21 cellular contexts compared by ENCODE assay signal in the genomic region with DNA sequence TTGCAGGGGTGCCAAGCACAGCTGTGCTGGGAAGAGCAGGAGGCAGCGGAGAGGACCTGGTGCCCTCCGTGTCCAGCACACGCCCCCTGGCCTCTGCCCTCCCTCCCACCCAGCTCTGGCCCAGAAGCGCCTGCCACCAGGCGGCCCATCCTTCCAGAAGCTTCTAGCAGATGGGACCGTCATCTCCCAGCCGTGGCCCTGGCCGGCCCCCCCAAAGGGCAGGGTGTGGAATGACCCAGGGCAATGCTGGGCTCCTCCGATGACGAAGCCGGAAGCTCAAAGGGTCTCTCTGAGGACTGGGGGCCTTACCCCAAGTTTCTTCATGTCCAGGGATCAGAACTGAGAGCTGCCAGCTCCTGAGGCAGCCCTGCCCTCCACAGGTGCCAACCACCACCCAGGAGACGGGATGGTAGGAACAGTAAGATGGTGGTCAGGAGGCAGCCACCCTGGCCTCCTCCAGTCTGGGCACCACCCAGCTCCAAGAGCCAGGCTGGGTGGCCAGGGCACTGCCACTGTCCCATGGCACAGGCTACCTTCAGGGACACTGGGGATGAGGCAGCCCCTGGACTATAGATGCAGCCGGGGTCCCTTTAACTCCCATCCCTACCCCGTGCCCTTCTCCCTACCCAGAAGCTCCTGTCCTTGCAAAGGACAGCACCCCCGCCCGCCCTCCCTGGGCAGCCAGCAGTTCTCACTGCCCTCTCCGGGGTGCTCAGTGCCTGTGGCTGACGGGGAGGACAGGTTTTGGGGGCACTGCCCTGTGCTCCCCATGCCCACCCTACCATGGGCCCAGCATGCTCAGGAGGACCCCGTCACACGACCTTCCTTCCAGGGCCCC. TPM values are rescaled to one million over a fixed set of nuclear protein-coding genes. Genes with fewer than 3 reads are reported as not detected.
A peak's percentile ranks its signal among the peaks of the same experiment; 100 is the strongest.
DNase-seq lines count a peak whose midpoint lies in the region; ATAC-seq, FAIRE-seq and TF ChIP-seq lines count a peak whose summit lies in the region.
"Had no signal": no experiment of that assay in that cellular context is flagged by ENCODE, and none has a peak within 500 bp of the region (broad histone marks: within the 10 kb centered on the region; RNA-seq: fewer than 3 reads in every experiment).

No MANE protein-coding gene starts in this region.

- H3K18ac ChIP-seq in IMR-90 (ENCODE audit: low read depth, low read length) (no peak overlapping the region), mesenchymal stem cell (ENCODE audit: low read depth in 1 of 2, low read length in 2 of 2) (no peak overlapping the region)

- no peak for FAIRE-seq in A549 (lab: Jason Lieb, UNC)
- FAIRE-seq: D721Med, G401.6, GM12892, GM18507, H54 had no signal

- no peaks in the 10 kb centered on the region for H4K20me1 ChIP-seq in IMR-90 (ENCODE audit: insufficient read depth, low read length)

- no peak overlapping the region for H2BK120ac ChIP-seq in IMR-90 (ENCODE audit: low read depth, low read length)
- no peak overlapping the region for H2BK120ac ChIP-seq in mesenchymal stem cell (ENCODE audit: low read depth, low read length)

- TF ChIP-seq EP300 in A549 (IDR thresholded peaks at IDR 0.05), result no peak

- H3K4me1 ChIP-seq in A549 (peaks cover 10% of the 10 kb centered on the region), IMR-90 (ENCODE audit: control insufficient read depth, insufficient read depth, low read length) (peaks cover 2% of the 10 kb centered on the region; the same call in 1 of the 2 replicates), mesenchymal stem cell (ENCODE audit: control insufficient read depth, insufficient read depth, low read depth, low read length) (peaks cover 8% of the 10 kb centered on the region), vagina (peaks cover 14% of the 10 kb centered on the region)

- H2BK12ac ChIP-seq in mesenchymal stem cell (ENCODE audit: low read length in 2 of 2), result no peak overlapping the region

- TF ChIP-seq POLR2A in A549 (IDR thresholded peaks at IDR 0.05; ENCODE audit: low read length) (0 out of 2 replicates have a peak, but pooled peaks have one; percentile 5), IMR-90 (IDR thresholded peaks at IDR 0.05; ENCODE audit: low read depth, low read length) (no peak), vagina (IDR thresholded peaks at IDR 0.05) (no peak)

- H2BK5ac ChIP-seq in IMR-90 (ENCODE audit: low read depth, low read length, poor library complexity, severe bottlenecking) (no peak overlapping the region), mesenchymal stem cell (ENCODE audit: low read depth, low read length, poor library complexity, severe bottlenecking) (no peak overlapping the region)

- H3K4ac ChIP-seq in IMR-90 (ENCODE audit: low read depth, low read length) (no peak overlapping the region), mesenchymal stem cell (ENCODE audit: low read depth in 1 of 2, low read length in 2 of 2) (no peak overlapping the region)

- H3K4me2 ChIP-seq in A549, result no peak overlapping the region
- no peak overlapping the region for H3K4me2 ChIP-seq in IMR-90 (ENCODE audit: low read depth, low read length)
- no peak overlapping the region for H3K4me2 ChIP-seq in mesenchymal stem cell (ENCODE audit: low read length, poor library complexity, severe bottlenecking)

- BruUV-seq in IMR-90 (replicated peaks; lab: Mats Ljungman, UMichigan), result no TSS peak

- H2AK5ac ChIP-seq in IMR-90 (ENCODE audit: low read depth, low read length) (no peak overlapping the region), mesenchymal stem cell (ENCODE audit: low read length, severe bottlenecking) (no peak overlapping the region)

- intact Hi-C loops in IMR-90 (cut with micrococcal nuclease) (no loop called here), vagina (cut with DNase I) (no loop called here)

- H3K9me3 ChIP-seq in A549 (no peaks in the 10 kb centered on the region; the same call in 2 of the 3 replicates), IMR-90 (ENCODE audit: control insufficient read depth, insufficient read depth, low read length) (no peaks in the 10 kb centered on the region), mesenchymal stem cell (ENCODE audit: control insufficient read depth, low read length) (no peaks in the 10 kb centered on the region), vagina (no peaks in the 10 kb centered on the region)
- H3K9me3 ChIP-seq: Caco-2 had no signal

- H3K9me1 ChIP-seq in IMR-90 (ENCODE audit: insufficient read depth, low read length), result no peaks in the 10 kb centered on the region

- ATAC-seq in A549 (no peak), IMR-90 (ENCODE audit: low read depth) (no peak)

- WGBS in A549 (ENCODE audit: missing lambda C conversion rate), result 76% methylated on average over 12 of the region's 20 CpGs
- WGBS in IMR-90 (ENCODE audit: extremely low coverage in 2 of 2, insufficient read length in 1 of 2), 2 experiments, result 74% methylated on average over 7 of the region's 20 CpGs; no CpG with 5 or more reads in 1 of the 2 experiments
- WGBS in mesenchymal stem cell, result 81% methylated on average over 18 of the region's 20 CpGs

- POLR2A ChIA-PET in A549 (lab: Yijun Ruan, JAX), result interaction anchor here (0.5 kb wide), 1 partner anchor 232 kb away, joined by 3 read pairs; no protein-coding TSS in a partner anchor
- POLR2A ChIA-PET in IMR-90 (lab: Charles Lee; ENCODE audit: unreplicated experiment), result no interaction called here

- CTCF ChIA-PET in A549 (lab: Yijun Ruan, JAX), result interaction anchor here (0.5 to 2.1 kb wide), 5 partner anchors 10 to 428 kb away, joined by 3 to 6 read pairs (median 3); no protein-coding TSS in a partner anchor
- CTCF ChIA-PET in IMR-90 (lab: Yijun Ruan, JAX), result no interaction called here

- H3K14ac ChIP-seq in IMR-90 (replicated peaks; ENCODE audit: low read depth, low read length) (no peak overlapping the region), mesenchymal stem cell (ENCODE audit: low read length in 2 of 2) (no peak overlapping the region)

- TF ChIP-seq RAD21 in A549 (conservative IDR thresholded peaks at IDR 0.05 in 1 of 2, IDR thresholded peaks at IDR 0.05 in 1 of 2) (no peak), IMR-90 (IDR thresholded peaks at IDR 0.05; ENCODE audit: low read length) (no peak)

- TF ChIP-seq CTCF in A549 (IDR thresholded peaks at IDR 0.05), result no peak
- TF ChIP-seq CTCF in IMR-90 (conservative IDR thresholded peaks at IDR 0.05; ENCODE audit: low read depth, low read length), result no peak
- TF ChIP-seq CTCF in vagina (IDR thresholded peaks at IDR 0.05), result no peak

- DNase-seq in A549 (ENCODE audit: low read depth in 1 of 2, low spot score in 1 of 2) (no peak), IMR-90 (no peak), mesenchymal stem cell (no peak), vagina (ENCODE audit: extremely low spot score in 2 of 2) (no peak), GDM1 (lab: John Stamatoyannopoulos, UW) (no peak)
- no peak for DNase-seq in activated CD4-positive, CD25-positive, alpha-beta regulatory T cell (lab: John Stamatoyannopoulos, UW)
- DNase-seq: ACHN; Caco-2; CD4-positive, alpha-beta T cell; GM23248; HCEC 1CT had no signal

- H3K23ac ChIP-seq in IMR-90 (ENCODE audit: low read depth, low read length) (no peak overlapping the region), mesenchymal stem cell (ENCODE audit: low read length in 2 of 2) (no peak overlapping the region)

- H3K27ac ChIP-seq in A549 (no peak overlapping the region), IMR-90 (ENCODE audit: insufficient read depth, low read length) (no peak overlapping the region), mesenchymal stem cell (ENCODE audit: low read length, poor library complexity, severe bottlenecking) (no peak overlapping the region), vagina (peak overlapping the region; percentile 33)
- H3K27ac ChIP-seq: C4-2B, GM23248, HL-60 had no signal

- dilution Hi-C loops in IMR-90 (cut with HindIII; ENCODE audit: low sequenced_read_pairs, unreplicated experiment), result no loop called here

- peak overlapping the region; percentile 21 for H2AFZ ChIP-seq in IMR-90 (replicated peaks; ENCODE audit: low read length, poor library complexity)
- no peak overlapping the region for H2AFZ ChIP-seq in mesenchymal stem cell (ENCODE audit: low read depth, low read length)
- H2AFZ ChIP-seq: GM23248 had no signal

- no peaks in the 10 kb centered on the region for H3K79me1 ChIP-seq in IMR-90 (ENCODE audit: low read depth in 1 of 2, low read length in 2 of 2)
- no peaks in the 10 kb centered on the region for H3K79me1 ChIP-seq in mesenchymal stem cell (replicated peaks; ENCODE audit: low read length, poor library complexity, severe bottlenecking)

- no peak overlapping the region for H4K5ac ChIP-seq in IMR-90 (ENCODE audit: low read depth, low read length)

- H2BK15ac ChIP-seq in IMR-90 (ENCODE audit: low read depth, low read length), result no peak overlapping the region
- H2BK15ac ChIP-seq in mesenchymal stem cell (ENCODE audit: low read depth, poor library complexity, severe bottlenecking), result peak overlapping the region; percentile 23

- no peaks in the 10 kb centered on the region for H3K36me3 ChIP-seq in IMR-90 (ENCODE audit: control insufficient read depth, insufficient read depth, low read length)
- no peaks in the 10 kb centered on the region for H3K36me3 ChIP-seq in mesenchymal stem cell (ENCODE audit: control insufficient read depth in 1 of 2, insufficient read depth in 2 of 2, low read depth in 1 of 2, low read length in 2 of 2)
- H3K36me3 ChIP-seq in vagina, result no peaks in the 10 kb centered on the region

- H3K4me3 ChIP-seq in A549 (no peak overlapping the region), IMR-90 (ENCODE audit: insufficient read depth, low read depth, low read length) (no peak overlapping the region), mesenchymal stem cell (ENCODE audit: insufficient read depth in 1 of 2, low read depth in 1 of 2, low read length in 2 of 2) (no peak overlapping the region), vagina (no peak overlapping the region)
- H3K4me3 ChIP-seq: GM23248 had no signal

- H3K56ac ChIP-seq in IMR-90 (ENCODE audit: extremely low read depth, insufficient read depth, low read length), result no peak overlapping the region

- H4K91ac ChIP-seq in IMR-90 (ENCODE audit: insufficient read depth, low read depth, low read length) (no peak overlapping the region), mesenchymal stem cell (ENCODE audit: low read length) (no peak overlapping the region)

- H2BK20ac ChIP-seq in IMR-90 (ENCODE audit: low read depth, low read length), result no peak overlapping the region

- H4K8ac ChIP-seq in IMR-90 (ENCODE audit: low read depth in 2 of 2, low read length in 2 of 2) (no peak overlapping the region), mesenchymal stem cell (ENCODE audit: low read length) (no peak overlapping the region)

- H3K27me3 ChIP-seq in IMR-90 (ENCODE audit: control insufficient read depth, insufficient read depth, low read length) (peaks cover 9% of the 10 kb centered on the region), mesenchymal stem cell (ENCODE audit: control insufficient read depth in 1 of 2, insufficient read depth in 1 of 2, low read length in 2 of 2) (peaks cover 16 to 62% of the 10 kb centered on the region in 2 experiments), vagina (no peaks in the 10 kb centered on the region)

- no peak overlapping the region for H3K9ac ChIP-seq in IMR-90 (ENCODE audit: low read depth, low read length)
- no peak overlapping the region for H3K9ac ChIP-seq in mesenchymal stem cell (ENCODE audit: low read length)
- H3K9ac ChIP-seq: GM23248 had no signal

- in situ Hi-C loops in IMR-90 (cut with MboI; ENCODE audit: low sequenced_read_pairs), result loop anchor here (10.0 kb wide), 1 partner anchor 420 kb away; no protein-coding TSS in a partner anchor

- no peak overlapping the region for H2AK9ac ChIP-seq in IMR-90 (replicated peaks; ENCODE audit: low read depth, low read length, poor library complexity)

RNA-seq across cellular contexts. Expression of gene CDH15, which starts 6.5 kb away (rescaled TPM):
- polyA plus RNA-seq in A549 (2011; rRNA removed) (0.05 TPM in 1 of 2 replicates, not detected in the other), A549 (2017; fragmentation: RNase III; extraction: RNeasy Plus Mini Kit Qiagen cat#74134 plus additional on column Dnase treatment) (0.03 to 0.09 TPM (median 0.08 TPM) in 3 replicates), IMR-90 (2012; rRNA removed) (0.62 and 0.65 TPM in 2 replicates)
- 0.03 TPM in 2 replicates for polyA plus RNA-seq in A549 (2012; cell fraction: cytosol; rRNA removed)
- 0.11 and 0.12 TPM in 2 replicates for polyA plus RNA-seq in A549 (2012; cell fraction: nucleus; rRNA removed)
- not detected in 2 replicates for polyA minus RNA-seq in A549 (2011; rRNA and poly(A)+ RNA removed)
- total RNA-seq in IMR-90 (2012; rRNA removed) (0.18 and 0.28 TPM in 2 replicates), vagina (not detected)
- 0.74 and 0.78 TPM in 2 replicates for polyA plus RNA-seq in IMR-90 (2012; cell fraction: cytosol; rRNA removed)
- polyA plus RNA-seq in IMR-90 (2012; cell fraction: nucleus; rRNA removed; ENCODE audit: low replicate concordance), result 0.42 and 0.99 TPM in 2 replicates
- polyA plus RNA-seq in mesenchymal stem cell (2013, experiment 1 of 2), result 0.43 TPM
- 0.37 TPM for polyA plus RNA-seq in mesenchymal stem cell (2013, experiment 2 of 2)
- total RNA-seq: A172; Caco-2; CD4-positive, alpha-beta T cell; GM23248; HT1080 had no signal
- polyA plus RNA-seq: IgD-negative memory B cell had no signal

RNA-seq across cellular contexts. Expression of gene SLC22A31, which starts 35.3 kb away (rescaled TPM):
- polyA plus RNA-seq in A549 (2011; rRNA removed) (0.36 and 0.42 TPM in 2 replicates), A549 (2017; fragmentation: RNase III; extraction: RNeasy Plus Mini Kit Qiagen cat#74134 plus additional on column Dnase treatment) (0.77 to 1.1 TPM (median 0.98 TPM) in 3 replicates), IMR-90 (2012; rRNA removed) (5.0 and 5.5 TPM in 2 replicates)
- 0.67 and 1.2 TPM in 2 replicates for polyA plus RNA-seq in A549 (2012; cell fraction: cytosol; rRNA removed)
- 15.1 and 16.4 TPM in 2 replicates for polyA plus RNA-seq in A549 (2012; cell fraction: nucleus; rRNA removed)
- polyA minus RNA-seq in A549 (2011; rRNA and poly(A)+ RNA removed), result 0.15 TPM in 1 of 2 replicates, not detected in the other
- total RNA-seq in IMR-90 (2012; rRNA removed) (0.18 and 0.56 TPM in 2 replicates), vagina (not detected)
- 2.8 and 4.2 TPM in 2 replicates for polyA plus RNA-seq in IMR-90 (2012; cell fraction: cytosol; rRNA removed)
- polyA plus RNA-seq in IMR-90 (2012; cell fraction: nucleus; rRNA removed; ENCODE audit: low replicate concordance), result 48.5 and 137 TPM in 2 replicates
- 0.99 TPM for polyA plus RNA-seq in mesenchymal stem cell (2013, experiment 1 of 2)
- 1.00 TPM for polyA plus RNA-seq in mesenchymal stem cell (2013, experiment 2 of 2)
- total RNA-seq: A172, GM23248, HT1080 had no signal
- polyA plus RNA-seq: GM23248, IgD-negative memory B cell had no signal

RNA-seq across cellular contexts. Expression of gene ZNF778, which starts 52.4 kb away (rescaled TPM):
- polyA plus RNA-seq in A549 (2011; rRNA removed), result 9.5 and 10.5 TPM in 2 replicates
- 3.9 and 4.5 TPM in 2 replicates for polyA plus RNA-seq in A549 (2012; cell fraction: cytosol; rRNA removed)
- polyA plus RNA-seq in A549 (2012; cell fraction: nucleus; rRNA removed), result 2.6 and 3.2 TPM in 2 replicates
- 5.8 to 7.0 TPM (median 7.0 TPM) in 3 replicates for polyA plus RNA-seq in A549 (2017; fragmentation: RNase III; extraction: RNeasy Plus Mini Kit Qiagen cat#74134 plus additional on column Dnase treatment)
- 11.7 and 12.7 TPM in 2 replicates for polyA minus RNA-seq in A549 (2011; rRNA and poly(A)+ RNA removed)
- 8.3 and 9.9 TPM in 2 replicates for total RNA-seq in IMR-90 (2012; rRNA removed)
- 4.1 and 5.6 TPM in 2 replicates for polyA plus RNA-seq in IMR-90 (2012; rRNA removed)
- 1.6 and 2.1 TPM in 2 replicates for polyA plus RNA-seq in IMR-90 (2012; cell fraction: cytosol; rRNA removed)
- 10.5 and 11.8 TPM in 2 replicates for polyA plus RNA-seq in IMR-90 (2012; cell fraction: nucleus; rRNA removed; ENCODE audit: low replicate concordance)
- polyA plus RNA-seq in mesenchymal stem cell (2013, experiment 1 of 2), result 3.8 TPM
- 4.3 TPM for polyA plus RNA-seq in mesenchymal stem cell (2013, experiment 2 of 2)
- 6.6 TPM for total RNA-seq in vagina
